In genomic region chr7:140518370-140519006, GRCh38 we compare ENCODE assay signal across 9 cellular contexts. TPM values are rescaled to one million over a fixed set of nuclear protein-coding genes. Genes with fewer than 3 reads are reported as not detected.
DNase-seq lines count a peak whose midpoint lies in the region; ATAC-seq and TF ChIP-seq lines count a peak whose summit lies in the region.
"Had no signal": no experiment of that assay in that cellular context is flagged by ENCODE, and none has a peak within 500 bp of the region (broad histone marks: within the 10 kb centered on the region; RNA-seq: fewer than 3 reads in every experiment).

No MANE protein-coding gene starts in this region.

- H3K9ac ChIP-seq in HUES6 (ENCODE audit: low read length) (peak overlapping the region; percentile 34), colonic mucosa (ENCODE audit: low read depth in 2 of 2, low read length in 2 of 2) (peak overlapping the region; percentile 66 to 92)

- intact Hi-C loops in colonic mucosa (cut with DNase I), result loop anchor here (2.0 kb wide), 1 partner anchor 134 kb away; no protein-coding TSS in a partner anchor
- intact Hi-C loops in lower lobe of right lung (cut with DNase I), result loop anchor here (5.0 kb wide), 1 partner anchor 134 kb away; no protein-coding TSS in a partner anchor
- intact Hi-C loops in spleen (cut with DNase I; ENCODE audit: low total_unique reads), result loop anchor here (2.0 kb wide), 1 partner anchor 134 kb away; no protein-coding TSS in a partner anchor

- H3K27me3 ChIP-seq in HUES6 (ENCODE audit: control insufficient read depth, insufficient read depth, low read length) (no peaks in the 10 kb centered on the region), colonic mucosa (no peaks in the 10 kb centered on the region), lower lobe of right lung (ENCODE audit: low read depth) (no peaks in the 10 kb centered on the region), spleen (replicated peaks in 1 of 7) (peaks cover 0 to 10% (median 0%) of the 10 kb centered on the region in 7 donors), foreskin keratinocyte (no peaks in the 10 kb centered on the region)
- H3K27me3 ChIP-seq: dorsolateral prefrontal cortex had no signal

- TF ChIP-seq CTCF in colonic mucosa (IDR thresholded peaks at IDR 0.05) (no peak), lower lobe of right lung (IDR thresholded peaks at IDR 0.05) (no peak), spleen (IDR thresholded peaks at IDR 0.05 in 8 of 11, conservative IDR thresholded peaks at IDR 0.05 in 3 of 11) (no peak), foreskin keratinocyte (conservative IDR thresholded peaks at IDR 0.05) (no peak)

- H3K9me3 ChIP-seq in HUES6 (ENCODE audit: control insufficient read depth, insufficient read depth, low read depth, low read length) (no peaks in the 10 kb centered on the region), colonic mucosa (no peaks in the 10 kb centered on the region), lower lobe of right lung (no peaks in the 10 kb centered on the region), spleen (no peaks in the 10 kb centered on the region)

- TF ChIP-seq POLR2A in spleen (IDR thresholded peaks at IDR 0.05), result no peak

- 83 to 88% (median 85%) methylated on average over 15 of the region's 15 CpGs for WGBS in spleen, 5 donors

- peaks cover 15% of the 10 kb centered on the region; the same call in 1 of the 2 replicates for H3K4me1 ChIP-seq in HUES6 (ENCODE audit: control insufficient read depth, insufficient read depth, low read length)
- no peaks in the 10 kb centered on the region for H3K4me1 ChIP-seq in colonic mucosa
- peaks cover 13% of the 10 kb centered on the region for H3K4me1 ChIP-seq in lower lobe of right lung
- H3K4me1 ChIP-seq in spleen, result peaks cover 0 to 18% (median 9%) of the 10 kb centered on the region in 6 donors
- no peaks in the 10 kb centered on the region for H3K4me1 ChIP-seq in foreskin keratinocyte

- H3K36me3 ChIP-seq in HUES6 (ENCODE audit: control insufficient read depth, insufficient read depth, low read length) (peaks cover 5% of the 10 kb centered on the region; the same call in 1 of the 2 replicates), colonic mucosa (no peaks in the 10 kb centered on the region), lower lobe of right lung (peaks cover 7% of the 10 kb centered on the region), spleen (peaks cover 0 to 13% (median 0%) of the 10 kb centered on the region in 6 donors)

- H3K27ac ChIP-seq in HUES6 (ENCODE audit: low read depth, low read length) (no peak overlapping the region; the same call in 1 of the 2 replicates), colonic mucosa (peak overlapping the region; percentile 96), lower lobe of right lung (peak overlapping the region; percentile 46), spleen (peak overlapping the region in 6 of 8 donors; percentile 20 to 74 (median 54)), foreskin keratinocyte (no peak overlapping the region)

- ATAC-seq in lower lobe of right lung (peak in 1 of 2 donors; percentile 15), GM21576 (IDR thresholded peaks at IDR 0.05; ENCODE audit: unreplicated experiment) (no peak), foreskin keratinocyte (no peak)

- H3K4me3 ChIP-seq in HUES6 (ENCODE audit: low read depth, low read length) (no peak overlapping the region), colonic mucosa (peak overlapping the region; percentile 28), lower lobe of right lung (no peak overlapping the region), spleen (no peak overlapping the region)
- H3K4me3 ChIP-seq: dorsolateral prefrontal cortex had no signal

- DNase-seq in colonic mucosa (no peak), lower lobe of right lung (no peak), spleen (no peak), foreskin keratinocyte (no peak), C1 segment of cervical spinal cord (lab: John Stamatoyannopoulos, UW) (no peak), Kasumi-1 (lab: John Stamatoyannopoulos, UW) (no peak)

RNA-seq across cellular contexts. Expression of gene MKRN1, which starts 39.2 kb away (rescaled TPM):
- 100 to 1,000 TPM; 175 to 240 TPM for total RNA-seq in colonic mucosa
- 112 TPM for total RNA-seq in lower lobe of right lung
- 100 to 1,000 TPM in 6 of 7 donors, 10 to 100 TPM in 1; 98.0 to 179 (median 106) TPM for total RNA-seq in spleen
- 10 to 100 TPM; 41.8 to 53.1 (median 51.4) TPM for polyA plus RNA-seq in spleen
- total RNA-seq in foreskin keratinocyte, result 54.8 and 56.9 TPM in 2 replicates
- polyA plus RNA-seq in foreskin keratinocyte, result 34.1 and 37.0 TPM in 2 replicates

Comparison
In these comparisons a context has a peak if more than half of its experiments do, and no peak if none do; other contexts are left out.
1. H3K27ac ChIP-seq: peak in colonic mucosa (single experiment), lower lobe of right lung (single experiment) and spleen (6 of 8); none in HUES6 (single experiment) and foreskin keratinocyte (single experiment).